In genomic region chr1:52111492-52111891, GRCh38 we compare ENCODE assay signal across 16 cellular contexts.
"Had no signal": no experiment of that assay in that cellular context is flagged by ENCODE, and none has a peak within 500 bp of the region (broad histone marks: within the 10 kb centered on the region; RNA-seq: fewer than 3 reads in every experiment).

No MANE protein-coding gene starts in this region.

- ATAC-seq: left ventricle myocardium superior; natural killer cell treated with Interleukin-12 subunit alpha and Interleukin-12 subunit beta and Interleukin-15 and Interleukin-18, amount 100 ng/mL, for 72 hours had no signal

- DNase-seq: activated B cell treated with CpG ODN at 0.5 μM for 24 hours; activated CD4-positive, alpha-beta T cell treated with anti-CD3 and anti-CD28 coated beads, Interleukin-2, amount 10 ng/mL, durations not matched to agents 24 days and 14 days; activated naive CD4-positive, alpha-beta T cell; activated naive CD8-positive, alpha-beta T cell treated with anti-CD3 and anti-CD28 coated beads, Interleukin-2, amount 10 ng/mL, durations not matched to agents 7 days and 5 days; esophagus squamous epithelium; glutamatergic neuron; hypothalamus; kidney; left ventricle myocardium superior; mesendoderm; nucleus accumbens; stimulated activated CD4-positive, alpha-beta T cell treated with anti-CD3 and anti-CD28 coated beads, Interleukin-15, amount 100 ng/mL, for 24 hours; stimulated activated CD4-positive, alpha-beta T cell treated with anti-CD3 and anti-CD28 coated beads, Interleukin-4, amount 100 ng/mL, for 1 hour; stimulated activated naive CD4-positive, alpha-beta T cell; tibial artery had no signal
